In the genomic region with DNA sequence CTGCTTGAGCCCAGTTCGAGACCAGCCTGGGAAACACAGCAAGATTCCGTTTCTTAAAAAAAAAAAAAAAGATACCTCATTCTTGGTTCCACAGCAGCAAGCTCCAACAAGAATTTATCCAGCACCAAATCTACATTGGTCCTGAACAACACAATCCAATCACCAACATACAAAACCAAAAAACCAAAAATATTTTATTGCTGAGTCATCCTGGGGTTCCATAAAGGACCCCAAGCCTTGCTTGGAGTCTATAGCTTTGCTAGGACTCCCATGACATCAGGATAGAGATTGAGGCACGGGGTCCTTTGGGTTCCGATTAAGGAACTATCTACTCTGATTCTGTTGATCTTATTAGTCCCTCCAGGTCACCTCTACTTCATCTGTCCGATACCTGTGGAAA, we compare ENCODE assay signal across 20 cellular contexts. TPM values are rescaled to one million over a fixed set of nuclear protein-coding genes. Genes with fewer than 3 reads are reported as not detected.
"Had no signal": no experiment of that assay in that cellular context is flagged by ENCODE, and none has a peak within 500 bp of the region (broad histone marks: within the 10 kb centered on the region; RNA-seq: fewer than 3 reads in every experiment).

No MANE protein-coding gene starts in this region.

- H3K27me3 Mint-ChIP-seq: naive B cell, progenitor cell of endocrine pancreas, type B pancreatic cell had no signal

- H3K27me3 ChIP-seq: body of pancreas, heart left ventricle, neutrophil, suprapubic skin had no signal

- DNase-seq: activated CD4-positive, alpha-beta T cell treated with anti-CD3 and anti-CD28 coated beads for 4 hours; activated T-cell treated with anti-CD3 and anti-CD28 coated beads, Interleukin-2, amount 50 U/mL, for 4 hours; amniotic stem cell; body of pancreas; central memory CD4-positive, alpha-beta T cell; effector CD4-positive, alpha-beta T cell; foreskin melanocyte; heart left ventricle; naive B cell; right cardiac atrium; stimulated activated naive CD4-positive, alpha-beta T cell; T-helper 9 cell had no signal

- FAIRE-seq: islet of Langerhans had no signal

- H3K27ac ChIP-seq: body of pancreas, coronary artery, heart left ventricle, neutrophil, suprapubic skin had no signal

- H3K4me3 Mint-ChIP-seq: activated T-cell treated with anti-CD3 and anti-CD28 coated beads, Interleukin-2, amount 50 U/mL, for 4 hours; naive B cell; type B pancreatic cell had no signal

- H3K9me3 ChIP-seq: body of pancreas, heart left ventricle, neutrophil, suprapubic skin had no signal

- H3K4me1 ChIP-seq: body of pancreas, suprapubic skin had no signal

- H3K4me2 ChIP-seq: smooth muscle cell had no signal

- H3K27ac Mint-ChIP-seq: type B pancreatic cell had no signal

- ATAC-seq: activated T-cell treated with anti-CD3 and anti-CD28 coated beads, Interleukin-2, amount 50 U/mL, for 4 hours; body of pancreas; heart left ventricle; right cardiac atrium had no signal

- H3K4me3 ChIP-seq: body of pancreas, coronary artery, heart left ventricle, smooth muscle cell, suprapubic skin had no signal

- H3K9me3 Mint-ChIP-seq: activated T-cell treated with anti-CD3 and anti-CD28 coated beads, Interleukin-2, amount 50 U/mL, for 4 hours; naive B cell; type B pancreatic cell had no signal

RNA-seq across cellular contexts. Expression of a gene that starts 10.9 kb away (rescaled TPM):
- total RNA-seq: SK-MEL-5, smooth muscle cell had no signal
